In the genomic region with DNA sequence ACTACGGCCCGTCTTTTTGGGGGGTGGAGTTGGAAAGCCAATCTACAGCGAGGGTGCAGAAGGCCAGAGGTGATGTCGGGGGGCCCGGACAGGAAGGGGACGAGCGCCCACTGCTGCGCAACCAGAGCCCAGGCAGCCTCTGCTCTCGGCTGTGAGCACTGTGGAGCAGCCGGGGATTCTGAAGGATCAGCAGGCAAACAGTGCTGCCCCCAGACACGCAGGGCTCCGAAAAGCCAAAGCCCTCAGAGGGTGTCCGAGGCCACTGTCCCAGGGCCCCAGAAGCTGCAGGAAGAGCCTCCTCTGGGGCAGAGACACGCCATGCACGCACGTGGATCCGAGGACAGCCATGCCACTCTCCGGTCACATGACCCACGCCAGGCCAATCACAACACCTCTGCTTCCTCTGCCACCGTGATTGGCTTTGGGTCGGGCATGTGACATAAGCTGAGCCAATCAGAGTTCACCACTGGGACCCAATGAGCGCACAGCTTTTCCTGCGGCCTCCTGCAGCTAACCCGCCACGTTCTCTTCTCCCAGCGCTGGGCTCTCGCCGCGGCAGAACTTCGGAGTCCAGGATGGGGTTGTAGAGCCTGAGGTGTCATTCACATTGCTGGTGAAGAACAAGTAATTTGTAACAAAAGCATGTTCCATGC, we compare ENCODE assay signal across 9 cellular contexts. TPM values are rescaled to one million over a fixed set of nuclear protein-coding genes. Genes with fewer than 3 reads are reported as not detected.
DNase-seq lines count a peak whose midpoint lies in the region; ATAC-seq and FAIRE-seq lines count a peak whose summit lies in the region.
"Had no signal": no experiment of that assay in that cellular context is flagged by ENCODE, and none has a peak within 500 bp of the region (broad histone marks: within the 10 kb centered on the region; RNA-seq: fewer than 3 reads in every experiment).

No MANE protein-coding gene starts in this region.

- FAIRE-seq in frontal cortex (lab: Jason Lieb, UNC), result no peak

- H3K4me1 ChIP-seq in SJSA1 (replicated peaks), result peaks cover 7% of the 10 kb centered on the region
- H3K4me1 ChIP-seq in rectal smooth muscle tissue (ENCODE audit: control insufficient read depth, insufficient read depth, low read length), result no peaks in the 10 kb centered on the region

- no peaks in the 10 kb centered on the region for H3K27me3 Mint-ChIP-seq in activated CD4-positive, alpha-beta T cell treated with anti-CD3 and anti-CD28 coated beads, Interleukin-2, amount 10 ng/mL, durations not matched to agents 7 days and 5 days

- no peaks in the 10 kb centered on the region for H3K9me3 ChIP-seq in SJSA1 (replicated peaks)

- H3K4me3 ChIP-seq in SJSA1, result no peak overlapping the region
- H3K4me3 ChIP-seq in rectal smooth muscle tissue (ENCODE audit: low read length), result peak overlapping the region; percentile 38

- no peak overlapping the region for H3K9ac ChIP-seq in rectal smooth muscle tissue (ENCODE audit: low read length)

- H3K4me3 Mint-ChIP-seq in activated CD4-positive, alpha-beta T cell treated with anti-CD3 and anti-CD28 coated beads, Interleukin-2, amount 10 ng/mL, durations not matched to agents 7 days and 5 days, result no peak overlapping the region
- H3K4me3 Mint-ChIP-seq: T-helper 1 cell treated with Interleukin-12 subunit alpha and Interleukin-12 subunit beta and Interleukin-4 antibody, amounts not matched to agents 30 μg/mL and 1 μg/mL, for 36 hours had no signal

- no peaks in the 10 kb centered on the region for H3K4me1 Mint-ChIP-seq in activated CD4-positive, alpha-beta T cell treated with anti-CD3 and anti-CD28 coated beads, Interleukin-2, amount 10 ng/mL, durations not matched to agents 7 days and 5 days

- no peaks in the 10 kb centered on the region for H3K36me3 ChIP-seq in SJSA1
- H3K36me3 ChIP-seq in rectal smooth muscle tissue (ENCODE audit: control insufficient read depth, insufficient read depth, low read length), result no peaks in the 10 kb centered on the region

- CTCF ChIA-PET in activated CD4-positive, alpha-beta T cell treated with anti-CD3 and anti-CD28 coated beads, Interleukin-2, amount 10 ng/mL, durations not matched to agents 7 days and 5 days (lab: Charles Lee), result interaction anchor here (2.0 kb wide), 1 partner anchor 13 kb away, joined by 6 read pairs; no protein-coding TSS in a partner anchor

- no peaks in the 10 kb centered on the region for H3K9me3 Mint-ChIP-seq in activated CD4-positive, alpha-beta T cell treated with anti-CD3 and anti-CD28 coated beads, Interleukin-2, amount 10 ng/mL, durations not matched to agents 7 days and 5 days
- H3K9me3 Mint-ChIP-seq: T-helper 1 cell treated with Interleukin-12 subunit alpha and Interleukin-12 subunit beta and Interleukin-4 antibody, amounts not matched to agents 30 μg/mL and 1 μg/mL, for 36 hours had no signal

- no peaks in the 10 kb centered on the region for H3K27me3 ChIP-seq in SJSA1 (replicated peaks)
- no peaks in the 10 kb centered on the region for H3K27me3 ChIP-seq in rectal smooth muscle tissue (ENCODE audit: control insufficient read depth, insufficient read depth, low read length)

- POLR2A ChIA-PET in activated CD4-positive, alpha-beta T cell treated with anti-CD3 and anti-CD28 coated beads, Interleukin-2, amount 10 ng/mL, durations not matched to agents 7 days and 5 days (lab: Charles Lee), result no interaction called here

- peak; percentile 26 for DNase-seq in activated CD4-positive, alpha-beta T cell treated with anti-CD3 and anti-CD28 coated beads, Interleukin-2, amount 10 ng/mL, durations not matched to agents 7 days and 5 days
- no peak for DNase-seq in activated CD4-positive, alpha-beta T cell treated with anti-CD3 and anti-CD28 coated beads, Interleukin-2, amount 50 U/mL, for 4 hours
- DNase-seq in SJSA1 (ENCODE audit: low read depth in 1 of 2, low spot score in 2 of 2), result peak; percentile 60 to 79
- DNase-seq in frontal cortex (ENCODE audit: low spot score in 2 of 2), result peak; percentile 83 to 92
- no peak for DNase-seq in NCI-H1105 treated with DMSO at 0.1 percent for 48 hours (lab: John Stamatoyannopoulos, UW)
- DNase-seq in NK-92 (lab: John Stamatoyannopoulos, UW; ENCODE audit: unreplicated experiment), result no peak

- H3K36me3 Mint-ChIP-seq in activated CD4-positive, alpha-beta T cell treated with anti-CD3 and anti-CD28 coated beads, Interleukin-2, amount 10 ng/mL, durations not matched to agents 7 days and 5 days (ENCODE audit: low read depth), result no peaks in the 10 kb centered on the region

- H3K27ac Mint-ChIP-seq in activated CD4-positive, alpha-beta T cell treated with anti-CD3 and anti-CD28 coated beads, Interleukin-2, amount 10 ng/mL, durations not matched to agents 7 days and 5 days, result no peak overlapping the region
- H3K27ac Mint-ChIP-seq: T-helper 1 cell treated with Interleukin-12 subunit alpha and Interleukin-12 subunit beta and Interleukin-4 antibody, amounts not matched to agents 30 μg/mL and 1 μg/mL, for 36 hours had no signal

- ATAC-seq in GM18511 (IDR thresholded peaks at IDR 0.05; ENCODE audit: unreplicated experiment), result no peak

- H3K27ac ChIP-seq in SJSA1 (no peak overlapping the region), rectal smooth muscle tissue (ENCODE audit: low read depth, low read length) (no peak overlapping the region)

RNA-seq across cellular contexts. Expression of gene ACTG1, which starts 40.7 kb away (rescaled TPM):
- 1,000 to 10,000 TPM; 4,611 to 5,328 TPM for total RNA-seq in activated CD4-positive, alpha-beta T cell treated with anti-CD3 and anti-CD28 coated beads, Interleukin-2, amount 10 ng/mL, durations not matched to agents 7 days and 5 days
- 9,784 and 9,807 TPM in 2 replicates for total RNA-seq in SJSA1 (2014; rRNA removed; shearing (Covaris generic))
- 5,358 TPM for total RNA-seq in frontal cortex

RNA-seq across cellular contexts. Expression of gene FSCN2, which starts 56.2 kb away (rescaled TPM):
- under 1 TPM; 0.22 to 0.33 TPM for total RNA-seq in activated CD4-positive, alpha-beta T cell treated with anti-CD3 and anti-CD28 coated beads, Interleukin-2, amount 10 ng/mL, durations not matched to agents 7 days and 5 days
- 0.61 and 1.4 TPM in 2 replicates for total RNA-seq in SJSA1 (2014; rRNA removed; shearing (Covaris generic))
- 4.9 TPM for total RNA-seq in frontal cortex

Comparison
In these comparisons a context has a peak if more than half of its experiments do, and no peak if none do; other contexts are left out.
1. DNase-seq: peak in activated CD4-positive, alpha-beta T cell treated with anti-CD3 and anti-CD28 coated beads, Interleukin-2, amount 10 ng/mL, durations not matched to agents 7 days and 5 days (single experiment), SJSA1 (2 of 2) and frontal cortex (2 of 2); none in activated CD4-positive, alpha-beta T cell treated with anti-CD3 and anti-CD28 coated beads, Interleukin-2, amount 50 U/mL, for 4 hours (0 of 2), NCI-H1105 treated with DMSO at 0.1 percent for 48 hours (single experiment) and NK-92 (single experiment).